In genomic region chr17:38894276-38894675, GRCh38 we compare ENCODE assay signal across 1 cellular context.
TF ChIP-seq lines count a peak whose summit lies in the region.

No MANE protein-coding gene starts in this region.

TF ChIP-seq in K562, 482 proteins besides CTCF, POLR2A, EP300 and RAD21 (continued from another document):
- TF ChIP-seq RERE (CRISPR knock-in tag; IDR thresholded peaks at IDR 0.05; ENCODE audit: borderline replicate concordance) (no peak), ZMIZ1 (IDR thresholded peaks at IDR 0.05; ENCODE audit: low read depth in 2 of 2, low read length in 2 of 2) (0 out of 4 replicates have a peak, but pooled peaks of 1 of the 2 experiments have one; percentile 31), SAP30 (IDR thresholded peaks at IDR 0.05; ENCODE audit: borderline replicate concordance, insufficient read depth, low read depth, low read length, poor library complexity, severe bottlenecking) (no peak), DPF2 (IDR thresholded peaks at IDR 0.05) (peak; percentile 77), CBX3 (IDR thresholded peaks at IDR 0.05; ENCODE audit: borderline replicate concordance in 1 of 2, low read length in 2 of 2) (peak in 1 of 2 experiments; percentile 41; a peak in 1 of 3 replicates), STAT5A (IDR thresholded peaks at IDR 0.05; ENCODE audit: borderline replicate concordance, low read length) (peak; percentile 81), SUPT5H (IDR thresholded peaks at IDR 0.05) (no peak), NEUROD1 (IDR thresholded peaks at IDR 0.05; ENCODE audit: borderline replicate concordance, low read depth, low read length, partially characterized antibody) (no peak), HINFP (tag; conservative IDR thresholded peaks at IDR 0.05; ENCODE audit: low read depth) (no peak), DACH1 (IDR thresholded peaks at IDR 0.05; ENCODE audit: partially characterized antibody) (peak; percentile 13), TRIM24 (IDR thresholded peaks at IDR 0.05) (peak; percentile 62 to 64; a peak in 3 of 4 replicates), PML (IDR thresholded peaks at IDR 0.05; ENCODE audit: low read length) (peak; percentile 65; the same call in 1 of the 2 replicates), NCOR1 (IDR thresholded peaks at IDR 0.05) (peak; percentile 84), DMBX1 (CRISPR knock-in tag; IDR thresholded peaks at IDR 0.05; ENCODE audit: borderline replicate concordance) (no peak), JUN (IDR thresholded peaks at IDR 0.05; ENCODE audit: borderline replicate concordance, low read depth, low read length) (no peak), JUN (CRISPR knock-in tag; IDR thresholded peaks at IDR 0.05; ENCODE audit: borderline replicate concordance) (no peak), RBFOX2 (IDR thresholded peaks at IDR 0.05; ENCODE audit: low read depth, low read length) (no peak), ZBTB2 (IDR thresholded peaks at IDR 0.05) (0 out of 2 replicates have a peak, but pooled peaks have one; percentile 21), PHB2 (IDR thresholded peaks at IDR 0.05; ENCODE audit: low read depth) (0 out of 2 replicates have a peak, but pooled peaks have one; percentile 56), CBX8 (IDR thresholded peaks at IDR 0.05; ENCODE audit: borderline replicate concordance, extremely low read depth, low read depth, low read length, poor library complexity, severe bottlenecking) (no peak)
